21 cellular contexts compared by ENCODE assay signal in genomic region chr2:72041638-72042111, GRCh38.
DNase-seq lines count a peak whose midpoint lies in the region; ATAC-seq and TF ChIP-seq lines count a peak whose summit lies in the region.
"Had no signal": no experiment of that assay in that cellular context is flagged by ENCODE, and none has a peak within 500 bp of the region (broad histone marks: within the 10 kb centered on the region; RNA-seq: fewer than 3 reads in every experiment).

No MANE protein-coding gene starts in this region.

- H3K27ac Mint-ChIP-seq in MCF 10A (ENCODE audit: low read depth, unreplicated experiment) (peak overlapping the region; percentile 21), natural killer cell (no peak overlapping the region)
- H3K27ac Mint-ChIP-seq: activated CD4-positive, alpha-beta T cell treated with anti-CD3 and anti-CD28 coated beads, Interleukin-2, amount 10 ng/mL, durations not matched to agents 7 days and 5 days; activated CD8-positive, alpha-beta memory T cell treated with anti-CD3 and anti-CD28 coated beads, Interleukin-2, amount 10 ng/mL, durations not matched to agents 7 days and 5 days; activated naive CD4-positive, alpha-beta T cell treated with anti-CD3 and anti-CD28 coated beads, Interleukin-2, amount 50 U/mL, for 24 hours; GM23338 had no signal

- ATAC-seq in left lobe of liver (peak; percentile 77), HG03095 (IDR thresholded peaks at IDR 0.05; ENCODE audit: unreplicated experiment) (no peak), natural killer cell (no peak)
- ATAC-seq: activated CD8-positive, alpha-beta memory T cell treated with anti-CD3 and anti-CD28 coated beads, Interleukin-2, amount 10 ng/mL, durations not matched to agents 7 days and 5 days; GM23338; naive thymus-derived CD8-positive, alpha-beta T cell had no signal

- no peaks in the 10 kb centered on the region for H3K27me3 Mint-ChIP-seq in MCF 10A (ENCODE audit: insufficient read depth, unreplicated experiment)
- no peaks in the 10 kb centered on the region for H3K27me3 Mint-ChIP-seq in natural killer cell (ENCODE audit: low read depth in 2 of 2)
- H3K27me3 Mint-ChIP-seq: activated CD4-positive, alpha-beta T cell treated with anti-CD3 and anti-CD28 coated beads, Interleukin-2, amount 10 ng/mL, durations not matched to agents 7 days and 5 days; activated CD8-positive, alpha-beta memory T cell treated with anti-CD3 and anti-CD28 coated beads, Interleukin-2, amount 10 ng/mL, durations not matched to agents 7 days and 5 days; activated naive CD4-positive, alpha-beta T cell treated with anti-CD3 and anti-CD28 coated beads, Interleukin-2, amount 50 U/mL, for 24 hours had no signal

- DNase-seq in AG20443 (ENCODE audit: low spot score) (peak; percentile 9), NCI-H1105 (lab: John Stamatoyannopoulos, UW) (peak; percentile 77), MCF 10A (ENCODE audit: unreplicated experiment) (peak; percentile 91), left lobe of liver (ENCODE audit: low spot score) (no peak), MV-4-11 (lab: John Stamatoyannopoulos, UW) (no peak), natural killer cell (no peak), medulla oblongata (ENCODE audit: extremely low spot score) (no peak)
- DNase-seq: activated CD4-positive, alpha-beta T cell treated with anti-CD3 and anti-CD28 coated beads, Interleukin-2, amount 10 ng/mL, durations not matched to agents 7 days and 5 days; activated CD8-positive, alpha-beta memory T cell treated with anti-CD3 and anti-CD28 coated beads, Interleukin-2, amount 10 ng/mL, durations not matched to agents 7 days and 5 days; aorta; Caco-2; central memory CD4-positive, alpha-beta T cell; IMR-90; naive thymus-derived CD8-positive, alpha-beta T cell; NCI-H1436; ovary; right lobe of liver; SK-N-SH had no signal

- H3K9me3 Mint-ChIP-seq in MCF 10A (ENCODE audit: unreplicated experiment): peaks cover 13% of the 10 kb centered on the region
- H3K9me3 Mint-ChIP-seq in natural killer cell: peaks cover 3 to 12% of the 10 kb centered on the region in 2 donors

- H3K4me1 Mint-ChIP-seq in MCF 10A (ENCODE audit: insufficient read depth, unreplicated experiment) (peaks cover 21% of the 10 kb centered on the region), natural killer cell (no peaks in the 10 kb centered on the region)
- H3K4me1 Mint-ChIP-seq: activated CD4-positive, alpha-beta T cell treated with anti-CD3 and anti-CD28 coated beads, Interleukin-2, amount 10 ng/mL, durations not matched to agents 7 days and 5 days; activated CD8-positive, alpha-beta memory T cell treated with anti-CD3 and anti-CD28 coated beads, Interleukin-2, amount 10 ng/mL, durations not matched to agents 7 days and 5 days; activated naive CD4-positive, alpha-beta T cell treated with anti-CD3 and anti-CD28 coated beads, Interleukin-2, amount 50 U/mL, for 24 hours; GM23338; naive thymus-derived CD8-positive, alpha-beta T cell had no signal

- CTCF ChIA-PET in MCF 10A (lab: Yijun Ruan, JAX): interaction anchor here (0.5 to 1.9 kb wide), 5 partner anchors 47 to 1304 kb away, joined by 3 to 10 read pairs (median 3); no protein-coding TSS in a partner anchor

- BruUV-seq in MCF 10A (replicated peaks; lab: Mats Ljungman, UMichigan): no TSS peak

- peak overlapping the region; percentile 2 for H3K4me3 Mint-ChIP-seq in MCF 10A (ENCODE audit: unreplicated experiment)
- H3K4me3 Mint-ChIP-seq in natural killer cell: no peak overlapping the region
- H3K4me3 Mint-ChIP-seq: activated CD4-positive, alpha-beta T cell treated with anti-CD3 and anti-CD28 coated beads, Interleukin-2, amount 10 ng/mL, durations not matched to agents 7 days and 5 days; activated CD8-positive, alpha-beta memory T cell treated with anti-CD3 and anti-CD28 coated beads, Interleukin-2, amount 10 ng/mL, durations not matched to agents 7 days and 5 days; activated naive CD4-positive, alpha-beta T cell treated with anti-CD3 and anti-CD28 coated beads, Interleukin-2, amount 50 U/mL, for 24 hours; GM23338; naive thymus-derived CD8-positive, alpha-beta T cell had no signal

- TF ChIP-seq CTCF in MCF 10A (IDR thresholded peaks at IDR 0.05; ENCODE audit: unreplicated experiment) (no peak), natural killer cell (IDR thresholded peaks at IDR 0.05) (no peak)

- H3K36me3 Mint-ChIP-seq in MCF 10A (ENCODE audit: insufficient read depth, unreplicated experiment) (no peaks in the 10 kb centered on the region), natural killer cell (peaks cover 6% of the 10 kb centered on the region)
- H3K36me3 Mint-ChIP-seq: activated CD8-positive, alpha-beta memory T cell treated with anti-CD3 and anti-CD28 coated beads, Interleukin-2, amount 10 ng/mL, durations not matched to agents 7 days and 5 days; activated naive CD4-positive, alpha-beta T cell treated with anti-CD3 and anti-CD28 coated beads, Interleukin-2, amount 50 U/mL, for 24 hours had no signal

- POLR2A ChIA-PET in MCF 10A (lab: Yijun Ruan, JAX): interaction anchor here (0.6 to 2.2 kb wide), 4 partner anchors 9 to 490 kb away, joined by 3 to 10 read pairs (median 6); no protein-coding TSS in a partner anchor

- intact Hi-C loops in MCF 10A (cut with micrococcal nuclease) (no loop called here), natural killer cell (cut with micrococcal nuclease) (no loop called here)

Comparison
In these comparisons a context has a peak if more than half of its experiments do, and no peak if none do; other contexts are left out.
1. DNase-seq: peak in AG20443 (single experiment), NCI-H1105 (single experiment) and MCF 10A (single experiment); none in left lobe of liver (single experiment), MV-4-11 (single experiment), natural killer cell (single experiment) and medulla oblongata (single experiment).